ENCODE assay signal across 10 cellular contexts in genomic region chr2:169687943-169688342, GRCh38. TPM values are rescaled to one million over a fixed set of nuclear protein-coding genes. Genes with fewer than 3 reads are reported as not detected.
"Had no signal": no experiment of that assay in that cellular context is flagged by ENCODE, and none has a peak within 500 bp of the region (broad histone marks: within the 10 kb centered on the region; RNA-seq: fewer than 3 reads in every experiment).

No MANE protein-coding gene starts in this region.

RNA-seq across cellular contexts. Expression of gene CFAP210, which starts 6.3 kb away (rescaled TPM):
- total RNA-seq: activated B cell treated with CpG ODN at 0.5 μM for 24 hours; activated CD4-positive, alpha-beta memory T cell treated with anti-CD3 and anti-CD28 coated beads for 36 hours; activated CD4-positive, alpha-beta memory T cell treated with anti-CD3 and anti-CD28 coated beads, Interleukin-2, amount 10 ng/mL, durations not matched to agents 7 days and 5 days; activated CD4-positive, alpha-beta T cell treated with anti-CD3 and anti-CD28 coated beads, Interleukin-2, amount 10 ng/mL, durations not matched to agents 24 days and 14 days; activated CD4-positive, alpha-beta T cell treated with anti-CD3 and anti-CD28 coated beads, Interleukin-2, amount 10 ng/mL, durations not matched to agents 7 days and 5 days; activated CD8-positive, alpha-beta memory T cell treated with anti-CD3 and anti-CD28 coated beads, Interleukin-2, amount 10 ng/mL, durations not matched to agents 7 days and 5 days; activated CD8-positive, alpha-beta T cell treated with anti-CD3 and anti-CD28 coated beads for 36 hours; activated CD8-positive, alpha-beta T cell treated with anti-CD3 and anti-CD28 coated beads, Interleukin-2, amount 10 ng/mL, durations not matched to agents 7 days and 5 days; T-helper 1 cell treated with Interleukin-12 subunit alpha and Interleukin-12 subunit beta and Interleukin-4 antibody, amounts not matched to agents 30 ng/mL and 1 ng/mL, for 36 hours; T-helper 2 cell treated with Interferon-gamma antibody and Interleukin-4, amounts not matched to agents 100 ng/mL and 5 ng/mL, for 36 hours had no signal
